In the genomic region with DNA sequence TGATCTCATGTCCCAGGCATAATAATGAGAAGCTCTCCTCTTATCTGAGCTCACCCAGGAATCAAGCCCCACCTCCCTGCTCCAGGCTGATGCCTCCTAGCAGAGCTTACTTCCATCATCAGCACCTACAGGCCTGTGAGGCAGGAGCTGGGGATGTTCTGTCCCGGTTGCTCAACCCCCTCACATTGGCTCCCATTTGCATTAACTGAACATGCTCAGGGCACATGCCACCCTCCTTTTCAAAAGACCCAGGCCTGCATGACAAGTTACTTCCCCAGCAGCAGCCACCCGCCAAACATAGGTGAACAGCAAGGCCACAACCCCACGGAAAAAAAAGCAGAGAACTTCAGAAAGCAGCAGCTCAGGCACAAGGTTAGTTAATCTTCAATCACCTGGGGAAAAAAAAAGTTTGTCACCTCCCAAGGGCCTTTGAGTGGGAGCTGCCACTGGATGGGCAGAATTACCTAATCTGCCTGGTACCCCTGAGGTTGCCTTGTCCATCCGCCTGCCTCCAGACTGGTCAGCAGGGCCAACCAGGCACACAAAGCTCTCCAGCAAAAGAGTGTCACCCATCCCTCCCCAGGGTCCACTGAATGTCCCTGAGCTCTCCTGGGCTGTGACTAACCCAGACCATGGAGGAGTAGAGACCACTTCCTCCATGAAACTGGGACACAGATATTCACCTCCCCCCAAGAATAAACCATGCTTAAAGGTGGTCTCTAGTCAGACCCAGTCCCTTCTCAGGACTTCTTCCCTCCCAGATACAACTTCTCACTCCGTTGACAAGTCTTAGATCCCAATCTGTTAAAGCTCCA, we compare ENCODE assay signal across 19 cellular contexts. TPM values are rescaled to one million over a fixed set of nuclear protein-coding genes. Genes with fewer than 3 reads are reported as not detected.
DNase-seq lines count a peak whose midpoint lies in the region; ATAC-seq, FAIRE-seq and TF ChIP-seq lines count a peak whose summit lies in the region.
"Had no signal": no experiment of that assay in that cellular context is flagged by ENCODE, and none has a peak within 500 bp of the region (broad histone marks: within the 10 kb centered on the region; RNA-seq: fewer than 3 reads in every experiment).

No MANE protein-coding gene starts in this region.

- peaks cover 2% of the 10 kb centered on the region for H4K20me1 ChIP-seq in osteoblast (ENCODE audit: insufficient read depth, low read length)

- H3K4me3 Mint-ChIP-seq in activated CD8-positive, alpha-beta T cell treated with anti-CD3 and anti-CD28 coated beads, Interleukin-2, amount 10 ng/mL, durations not matched to agents 7 days and 5 days: no peak overlapping the region
- H3K4me3 Mint-ChIP-seq: T-helper 17 cell had no signal

- H2AFZ ChIP-seq in osteoblast (ENCODE audit: low read length): no peak overlapping the region

- no peaks in the 10 kb centered on the region for H3K36me3 Mint-ChIP-seq in activated CD8-positive, alpha-beta T cell treated with anti-CD3 and anti-CD28 coated beads, Interleukin-2, amount 10 ng/mL, durations not matched to agents 7 days and 5 days (ENCODE audit: low read depth)

- H3K4me3 ChIP-seq in osteoblast (ENCODE audit: insufficient read depth, low read length) (no peak overlapping the region), foreskin fibroblast (ENCODE audit: low read depth in 1 of 2, low read length in 2 of 2) (no peak overlapping the region)
- H3K4me3 ChIP-seq: HAP-1, smooth muscle cell, uterus had no signal

- peak; percentile 46 for DNase-seq in Daoy (ENCODE audit: low read depth)
- DNase-seq in GM19239 (ENCODE audit: insufficient read length, low spot score): no peak
- DNase-seq in activated CD8-positive, alpha-beta T cell treated with anti-CD3 and anti-CD28 coated beads, Interleukin-2, amount 10 ng/mL, durations not matched to agents 7 days and 5 days: no peak
- DNase-seq in osteoblast (ENCODE audit: insufficient read length, low spot score, missing footprints): peak; percentile 53
- no peak for DNase-seq in NCI-H748 treated with DMSO at 0.1 percent for 48 hours (lab: John Stamatoyannopoulos, UW)
- DNase-seq in foreskin fibroblast: no peak
- no peak for DNase-seq in substantia nigra (lab: John Stamatoyannopoulos, UW)
- DNase-seq: effector CD4-positive, alpha-beta T cell; hippocampal formation; midbrain; NCI-H1092; NCI-H82; stimulated activated naive CD4-positive, alpha-beta T cell treated with Interleukin-2 at 50 U/mL for 16 hours; T-helper 17 cell; uterus had no signal

- H3K79me2 ChIP-seq in osteoblast (ENCODE audit: insufficient read depth, low read length): no peaks in the 10 kb centered on the region

- POLR2A ChIA-PET in activated CD8-positive, alpha-beta T cell treated with anti-CD3 and anti-CD28 coated beads, Interleukin-2, amount 10 ng/mL, durations not matched to agents 7 days and 5 days (lab: Charles Lee): interaction anchor here (0.9 kb wide), 1 partner anchor 17 kb away, joined by 5 read pairs; no protein-coding TSS in a partner anchor

- no peaks in the 10 kb centered on the region for H3K9me3 ChIP-seq in osteoblast (ENCODE audit: low read depth, low read length)
- H3K9me3 ChIP-seq: HAP-1, uterus had no signal

- peak; percentile 97 for FAIRE-seq in GM19239 (lab: Jason Lieb, UNC)

- no peak for TF ChIP-seq CTCF in osteoblast (IDR thresholded peaks at IDR 0.05; ENCODE audit: extremely low read depth, low read depth, low read length)
- TF ChIP-seq CTCF in foreskin fibroblast (IDR thresholded peaks at IDR 0.05; ENCODE audit: low read depth, low read length): no peak

- no peaks in the 10 kb centered on the region for H3K9me3 Mint-ChIP-seq in activated CD8-positive, alpha-beta T cell treated with anti-CD3 and anti-CD28 coated beads, Interleukin-2, amount 10 ng/mL, durations not matched to agents 7 days and 5 days (ENCODE audit: insufficient read depth)

- H3K27me3 Mint-ChIP-seq in activated CD8-positive, alpha-beta T cell treated with anti-CD3 and anti-CD28 coated beads, Interleukin-2, amount 10 ng/mL, durations not matched to agents 7 days and 5 days (ENCODE audit: low read depth): peaks cover 28% of the 10 kb centered on the region

- H3K4me1 Mint-ChIP-seq in activated CD8-positive, alpha-beta T cell treated with anti-CD3 and anti-CD28 coated beads, Interleukin-2, amount 10 ng/mL, durations not matched to agents 7 days and 5 days (ENCODE audit: low read depth): peaks cover 29% of the 10 kb centered on the region

- no peaks in the 10 kb centered on the region for H3K36me3 ChIP-seq in osteoblast (ENCODE audit: insufficient read depth, low read length)
- H3K36me3 ChIP-seq: HAP-1, uterus had no signal

- H3K27ac ChIP-seq in osteoblast (ENCODE audit: low read depth, low read length) (no peak overlapping the region), substantia nigra (ENCODE audit: low read depth, low read length, poor library complexity, severe bottlenecking) (no peak overlapping the region)

- no peak overlapping the region for H3K4me2 ChIP-seq in osteoblast (ENCODE audit: insufficient read depth, low read length)

- peak overlapping the region; percentile 21 for H3K27ac Mint-ChIP-seq in activated CD8-positive, alpha-beta T cell treated with anti-CD3 and anti-CD28 coated beads, Interleukin-2, amount 10 ng/mL, durations not matched to agents 7 days and 5 days
- H3K27ac Mint-ChIP-seq: T-helper 17 cell had no signal

- ATAC-seq in activated CD8-positive, alpha-beta T cell treated with anti-CD3 and anti-CD28 coated beads, Interleukin-2, amount 10 ng/mL, durations not matched to agents 7 days and 5 days: no peak
- ATAC-seq in GM21447 (IDR thresholded peaks at IDR 0.05; ENCODE audit: unreplicated experiment): no peak
- ATAC-seq: T-helper 17 cell had no signal

- H3K27me3 ChIP-seq in osteoblast (ENCODE audit: insufficient read depth, low read length): peaks cover 29% of the 10 kb centered on the region
- H3K27me3 ChIP-seq: uterus had no signal

- CTCF ChIA-PET in activated CD8-positive, alpha-beta T cell treated with anti-CD3 and anti-CD28 coated beads, Interleukin-2, amount 10 ng/mL, durations not matched to agents 7 days and 5 days (lab: Charles Lee): interaction anchor here (1.0 to 2.0 kb wide), 5 partner anchors 11 to 306 kb away, joined by 3 to 10 read pairs (median 4); no protein-coding TSS in a partner anchor

- H3K4me1 ChIP-seq in osteoblast (ENCODE audit: insufficient read depth, low read length): peaks cover 30% of the 10 kb centered on the region

RNA-seq across cellular contexts. Expression of a gene that starts 4.4 kb away (rescaled TPM):
- total RNA-seq in Daoy (2014; rRNA removed; shearing (Covaris generic)): 9.1 and 16.8 TPM in 2 replicates
- not detected for total RNA-seq in activated CD8-positive, alpha-beta T cell treated with anti-CD3 and anti-CD28 coated beads, Interleukin-2, amount 10 ng/mL, durations not matched to agents 7 days and 5 days
- under 0.01 TPM in 2 replicates for total RNA-seq in osteoblast
- total RNA-seq: fibroblast of lung had no signal

Comparison
In these comparisons a context has a peak if more than half of its experiments do, and no peak if none do; other contexts are left out.
1. DNase-seq: peak in Daoy (single experiment) and osteoblast (single experiment); none in GM19239 (single experiment), activated CD8-positive, alpha-beta T cell treated with anti-CD3 and anti-CD28 coated beads, Interleukin-2, amount 10 ng/mL, durations not matched to agents 7 days and 5 days (single experiment), NCI-H748 treated with DMSO at 0.1 percent for 48 hours (single experiment), foreskin fibroblast (0 of 2) and substantia nigra (0 of 49).